ENCODE assay signal across 8 cellular contexts in the genomic region with DNA sequence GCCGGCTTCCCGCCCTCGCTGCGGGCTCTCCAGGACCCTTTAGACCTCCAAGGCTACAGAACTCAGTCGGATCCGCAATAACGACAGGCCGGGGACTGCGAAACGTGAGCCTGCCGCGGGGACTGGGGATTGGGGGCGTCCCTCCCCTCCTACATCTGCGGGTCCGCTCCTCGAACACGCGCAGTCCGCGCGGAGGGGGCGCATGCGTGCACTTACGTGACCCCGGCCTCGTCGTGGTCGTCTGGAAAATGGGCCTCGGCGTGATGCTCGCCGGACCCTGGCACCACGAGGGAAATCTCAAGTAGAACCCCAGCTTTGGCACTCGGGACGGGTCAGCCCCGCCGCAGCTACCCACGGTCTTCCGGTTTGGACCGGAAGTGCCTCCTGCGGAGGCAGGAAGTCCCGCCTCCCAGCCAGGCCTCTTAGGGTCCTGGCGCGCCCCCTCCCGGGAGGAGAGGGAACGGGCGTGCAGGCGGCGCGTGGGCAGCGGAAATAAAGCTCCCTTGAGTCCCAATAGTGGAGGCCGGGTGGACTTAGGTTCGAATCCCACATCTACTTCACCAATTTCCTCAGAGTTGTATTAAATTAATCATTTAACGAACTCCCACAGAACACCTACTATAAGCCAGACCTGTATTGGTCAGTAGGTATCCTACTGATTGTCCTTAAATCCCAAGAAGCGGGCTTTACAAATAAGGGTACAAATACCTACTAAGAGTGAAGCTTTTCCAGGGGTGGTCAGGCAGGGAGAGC. TPM values are rescaled to one million over a fixed set of nuclear protein-coding genes. Genes with fewer than 3 reads are reported as not detected.
A peak's percentile ranks its signal among the peaks of the same experiment; 100 is the strongest.
DNase-seq lines count a peak whose midpoint lies in the region; ATAC-seq and TF ChIP-seq lines count a peak whose summit lies in the region.

A gene with protein sequence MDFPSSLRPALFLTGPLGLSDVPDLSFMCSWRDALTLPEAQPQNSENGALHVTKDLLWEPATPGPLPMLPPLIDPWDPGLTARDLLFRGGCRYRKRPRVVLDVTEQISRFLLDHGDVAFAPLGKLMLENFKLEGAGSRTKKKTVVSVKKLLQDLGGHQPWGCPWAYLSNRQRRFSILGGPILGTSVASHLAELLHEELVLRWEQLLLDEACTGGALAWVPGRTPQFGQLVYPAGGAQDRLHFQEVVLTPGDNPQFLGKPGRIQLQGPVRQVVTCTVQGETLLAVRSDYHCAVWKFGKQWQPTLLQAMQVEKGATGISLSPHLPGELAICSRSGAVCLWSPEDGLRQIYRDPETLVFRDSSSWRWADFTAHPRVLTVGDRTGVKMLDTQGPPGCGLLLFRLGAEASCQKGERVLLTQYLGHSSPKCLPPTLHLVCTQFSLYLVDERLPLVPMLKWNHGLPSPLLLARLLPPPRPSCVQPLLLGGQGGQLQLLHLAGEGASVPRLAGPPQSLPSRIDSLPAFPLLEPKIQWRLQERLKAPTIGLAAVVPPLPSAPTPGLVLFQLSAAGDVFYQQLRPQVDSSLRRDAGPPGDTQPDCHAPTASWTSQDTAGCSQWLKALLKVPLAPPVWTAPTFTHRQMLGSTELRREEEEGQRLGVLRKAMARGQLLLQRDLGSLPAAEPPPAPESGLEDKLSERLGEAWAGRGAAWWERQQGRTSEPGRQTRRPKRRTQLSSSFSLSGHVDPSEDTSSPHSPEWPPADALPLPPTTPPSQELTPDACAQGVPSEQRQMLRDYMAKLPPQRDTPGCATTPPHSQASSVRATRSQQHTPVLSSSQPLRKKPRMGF (minus strand): TSS at position 373 of the 753 bp plus-strand sequence. CDS start 2,069 bp downstream, outside the sequence.

- peak within 1 kb of the TSS; percentile 76 for H3K27ac Mint-ChIP-seq in HFFc6
- peak within 1 kb of the TSS; percentile 90 for H3K27ac Mint-ChIP-seq in activated naive CD4-positive, alpha-beta T cell treated with anti-CD3 and anti-CD28 coated beads, Interleukin-2, amount 50 U/mL, for 24 hours

- TF ChIP-seq CTCF in HFFc6 (IDR thresholded peaks at IDR 0.05) (peak; percentile 93), NB4 (IDR thresholded peaks at IDR 0.05; ENCODE audit: low read depth, low read length) (peak; percentile 90), omental fat pad (IDR thresholded peaks at IDR 0.05) (peak in 2 of 3 donors; percentile 47 to 63), testis (IDR thresholded peaks at IDR 0.05) (peak; percentile 92 to 97 (median 94))

- peak; percentile 72 for DNase-seq in HFFc6
- DNase-seq in NB4 (ENCODE audit: low read depth) = peak; percentile 96
- no peak for DNase-seq in glomerular endothelial cell (ENCODE audit: extremely low read depth, low read depth, low spot score)
- DNase-seq in omental fat pad (ENCODE audit: low spot score) = peak; percentile 90
- DNase-seq in testis = peak; percentile 97

- H3K4me3 ChIP-seq in GM08714 (ENCODE audit: low read length) (peak within 1 kb of the TSS; percentile 91), NB4 (ENCODE audit: low read depth, low read length) (peak within 1 kb of the TSS; percentile 90), testis (peak within 1 kb of the TSS; percentile 81 to 98)

- H3K9me3 Mint-ChIP-seq in HFFc6 = no peaks in the 10 kb centered on the region
- no peaks in the 10 kb centered on the region for H3K9me3 Mint-ChIP-seq in activated naive CD4-positive, alpha-beta T cell treated with anti-CD3 and anti-CD28 coated beads, Interleukin-2, amount 50 U/mL, for 24 hours

- no peaks in the 10 kb centered on the region for H3K27me3 Mint-ChIP-seq in HFFc6 (ENCODE audit: insufficient read depth)
- no peaks in the 10 kb centered on the region for H3K27me3 Mint-ChIP-seq in activated naive CD4-positive, alpha-beta T cell treated with anti-CD3 and anti-CD28 coated beads, Interleukin-2, amount 50 U/mL, for 24 hours

- H3K4me1 Mint-ChIP-seq in HFFc6 (ENCODE audit: low read depth) = peaks cover 11% of the 10 kb centered on the region
- peaks cover 23% of the 10 kb centered on the region for H3K4me1 Mint-ChIP-seq in activated naive CD4-positive, alpha-beta T cell treated with anti-CD3 and anti-CD28 coated beads, Interleukin-2, amount 50 U/mL, for 24 hours

- TF ChIP-seq POLR2A in NB4 (IDR thresholded peaks at IDR 0.05; ENCODE audit: extremely low read depth, insufficient read length) (peak; percentile 87), testis (IDR thresholded peaks at IDR 0.05) (no peak)

- intact Hi-C loops in testis (cut with DNase I; ENCODE audit: low total_unique reads) = loop anchor here (10.0 kb wide), 1 partner anchor 222 kb away; a partner anchor contains a TSS

- H3K9me3 ChIP-seq in testis = no peaks in the 10 kb centered on the region

- no peaks in the 10 kb centered on the region for H3K27me3 ChIP-seq in testis

- peak within 1 kb of the TSS; percentile 94 for H3K4me3 Mint-ChIP-seq in HFFc6
- peak within 1 kb of the TSS; percentile 94 for H3K4me3 Mint-ChIP-seq in activated naive CD4-positive, alpha-beta T cell treated with anti-CD3 and anti-CD28 coated beads, Interleukin-2, amount 50 U/mL, for 24 hours

- H3K4me1 ChIP-seq in testis = peaks cover 30% of the 10 kb centered on the region

- no peaks in the 10 kb centered on the region for H3K36me3 ChIP-seq in testis (ENCODE audit: low read depth, missing control alignments)

- peaks cover 15% of the 10 kb centered on the region; the same call in 1 of the 2 replicates for H3K36me3 Mint-ChIP-seq in HFFc6 (ENCODE audit: low read depth)
- peaks cover 2% of the 10 kb centered on the region for H3K36me3 Mint-ChIP-seq in activated naive CD4-positive, alpha-beta T cell treated with anti-CD3 and anti-CD28 coated beads, Interleukin-2, amount 50 U/mL, for 24 hours

- 2 to 9% methylated on average over 14 to 55 of the region's 55 CpGs for WGBS in testis, 2 donors

- ATAC-seq in SK-N-SH treated with all-trans-retinoic acid at 6 μM for 48 hours = peak; percentile 96
- peak; percentile 89 for ATAC-seq in omental fat pad (ENCODE audit: low FRiP score)

- H3K27ac ChIP-seq in testis = peak within 1 kb of the TSS; percentile 46 to 67

TF ChIP-seq in SK-N-SH treated with all-trans-retinoic acid at 6 μM for 48 hours, 23 proteins besides CTCF, POLR2A, EP300 and RAD21:
- TF ChIP-seq ZFP3 (CRISPR knock-in tag; IDR thresholded peaks at IDR 0.05) = 0 out of 2 replicates have a peak, but pooled peaks have one; percentile 40
- 0 out of 2 replicates have a peak, but pooled peaks have one; percentile 67 for TF ChIP-seq CSDC2 (CRISPR knock-in tag; IDR thresholded peaks at IDR 0.05)
- TF ChIP-seq, protein P1, sequence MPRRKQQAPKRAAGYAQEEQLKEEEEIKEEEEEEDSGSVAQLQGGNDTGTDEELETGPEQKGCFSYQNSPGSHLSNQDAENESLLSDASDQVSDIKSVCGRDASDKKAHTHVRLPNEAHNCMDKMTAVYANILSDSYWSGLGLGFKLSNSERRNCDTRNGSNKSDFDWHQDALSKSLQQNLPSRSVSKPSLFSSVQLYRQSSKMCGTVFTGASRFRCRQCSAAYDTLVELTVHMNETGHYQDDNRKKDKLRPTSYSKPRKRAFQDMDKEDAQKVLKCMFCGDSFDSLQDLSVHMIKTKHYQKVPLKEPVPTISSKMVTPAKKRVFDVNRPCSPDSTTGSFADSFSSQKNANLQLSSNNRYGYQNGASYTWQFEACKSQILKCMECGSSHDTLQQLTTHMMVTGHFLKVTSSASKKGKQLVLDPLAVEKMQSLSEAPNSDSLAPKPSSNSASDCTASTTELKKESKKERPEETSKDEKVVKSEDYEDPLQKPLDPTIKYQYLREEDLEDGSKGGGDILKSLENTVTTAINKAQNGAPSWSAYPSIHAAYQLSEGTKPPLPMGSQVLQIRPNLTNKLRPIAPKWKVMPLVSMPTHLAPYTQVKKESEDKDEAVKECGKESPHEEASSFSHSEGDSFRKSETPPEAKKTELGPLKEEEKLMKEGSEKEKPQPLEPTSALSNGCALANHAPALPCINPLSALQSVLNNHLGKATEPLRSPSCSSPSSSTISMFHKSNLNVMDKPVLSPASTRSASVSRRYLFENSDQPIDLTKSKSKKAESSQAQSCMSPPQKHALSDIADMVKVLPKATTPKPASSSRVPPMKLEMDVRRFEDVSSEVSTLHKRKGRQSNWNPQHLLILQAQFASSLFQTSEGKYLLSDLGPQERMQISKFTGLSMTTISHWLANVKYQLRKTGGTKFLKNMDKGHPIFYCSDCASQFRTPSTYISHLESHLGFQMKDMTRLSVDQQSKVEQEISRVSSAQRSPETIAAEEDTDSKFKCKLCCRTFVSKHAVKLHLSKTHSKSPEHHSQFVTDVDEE (CRISPR knock-in tag; IDR thresholded peaks at IDR 0.05) = peak; percentile 53; the same call in 1 of the 2 replicates
- TF ChIP-seq ISL1 (CRISPR knock-in tag; IDR thresholded peaks at IDR 0.05) = no peak

RNA-seq across cellular contexts. Expression of the gene that starts here (rescaled TPM):
- total RNA-seq in HFFc6 (2021; fragmentation: NEBNext Ultra II Directional; extraction: Animal tissue kit (Norgen Biotek cat#: 25700)) = 10 to 100 TPM; 22.0 to 30.4 (median 25.7) TPM
- total RNA-seq in glomerular endothelial cell (21.3 and 62.0 TPM in 2 replicates), omental fat pad (10 to 100 TPM; 24.4 to 73.9 (median 33.3) TPM), testis (100 to 1,000 TPM; 101 TPM)
- polyA plus RNA-seq in testis (ENCODE audit: insufficient read depth, low read depth, low replicate concordance) = 42.1 TPM
